16 cellular contexts compared by ENCODE assay signal in genomic region chr11:67562951-67563350, GRCh38. TPM values are rescaled to one million over a fixed set of nuclear protein-coding genes. Genes with fewer than 3 reads are reported as not detected.
DNase-seq lines count a peak whose midpoint lies in the region; ATAC-seq, FAIRE-seq and TF ChIP-seq lines count a peak whose summit lies in the region.
"Had no signal": no experiment of that assay in that cellular context is flagged by ENCODE, and none has a peak within 500 bp of the region (broad histone marks: within the 10 kb centered on the region; RNA-seq: fewer than 3 reads in every experiment).

No MANE protein-coding gene starts in this region.

- H3K4me1 Mint-ChIP-seq in mesothelial cell of epicardium: peaks cover 21% of the 10 kb centered on the region

- CTCF ChIA-PET in K562 (lab: Yijun Ruan, JAX; ENCODE audit: low intra/inter-chr PET ratio): no interaction called here

- no peaks in the 10 kb centered on the region for H3K9me1 ChIP-seq in K562 (ENCODE audit: control insufficient read depth, insufficient read depth, low read length)

- H3K27ac Mint-ChIP-seq in mesothelial cell of epicardium: peak overlapping the region; percentile 88
- no peak overlapping the region for H3K27ac Mint-ChIP-seq in activated naive CD4-positive, alpha-beta T cell treated with anti-CD3 and anti-CD28 coated beads, Interleukin-2, amount 50 U/mL, for 72 hours
- H3K27ac Mint-ChIP-seq: activated CD8-positive, alpha-beta memory T cell treated with anti-CD3 and anti-CD28 coated beads, Interleukin-2, amount 10 ng/mL, durations not matched to agents 7 days and 5 days had no signal

- peak overlapping the region; percentile 87 for H2AFZ ChIP-seq in K562 (ENCODE audit: low read depth, low read length)

- H3K9me3 ChIP-seq in left ventricle myocardium inferior (replicated peaks): no peaks in the 10 kb centered on the region
- no peaks in the 10 kb centered on the region for H3K9me3 ChIP-seq in K562 (replicated peaks; ENCODE audit: control insufficient read depth, insufficient read depth, low read depth, low read length)
- no peaks in the 10 kb centered on the region for H3K9me3 ChIP-seq in upper lobe of right lung
- H3K9me3 ChIP-seq in lower lobe of right lung: no peaks in the 10 kb centered on the region
- H3K9me3 ChIP-seq in tibial nerve: no peaks in the 10 kb centered on the region

- 62% methylated on average over 5 of the region's 5 CpGs for WGBS in K562 (ENCODE audit: insufficient coverage, low coverage, missing lambda C conversion rate)
- WGBS in tibial nerve, 2 donors: 29 to 31% methylated on average over 5 of the region's 5 CpGs

- intact Hi-C loops in left ventricle myocardium inferior (cut with micrococcal nuclease): no loop called here
- intact Hi-C loops in cardiac septum (cut with DNase I): no loop called here
- intact Hi-C loops in K562 (cut with micrococcal nuclease): no loop called here
- intact Hi-C loops in upper lobe of right lung (cut with DNase I): no loop called here
- intact Hi-C loops in lower lobe of right lung (cut with DNase I): no loop called here

- no TSS peak for BruUV-seq in K562 (replicated peaks; lab: Mats Ljungman, UMichigan)

- TF ChIP-seq EP300 in K562 (IDR thresholded peaks at IDR 0.05; ENCODE audit: low read length) (no peak), tibial nerve (IDR thresholded peaks at IDR 0.05) (no peak)

- TF ChIP-seq POLR2A in K562 (conservative IDR thresholded peaks at IDR 0.05) (no peak), tibial nerve (IDR thresholded peaks at IDR 0.05) (no peak)

- in situ Hi-C loops in K562 (cut with MboI): no loop called here

- no peaks in the 10 kb centered on the region for H3K36me3 Mint-ChIP-seq in mesothelial cell of epicardium
- no peaks in the 10 kb centered on the region for H3K36me3 Mint-ChIP-seq in activated naive CD4-positive, alpha-beta T cell treated with anti-CD3 and anti-CD28 coated beads, Interleukin-2, amount 50 U/mL, for 72 hours
- H3K36me3 Mint-ChIP-seq: activated CD8-positive, alpha-beta memory T cell treated with anti-CD3 and anti-CD28 coated beads, Interleukin-2, amount 10 ng/mL, durations not matched to agents 7 days and 5 days had no signal

- H3K4me2 ChIP-seq in K562 (ENCODE audit: insufficient read depth, low read length): 0 out of 2 replicates have a peak overlapping the region, but pooled peaks have one; percentile 13

- TF ChIP-seq RAD21 in K562 (CRISPR knock-in tag; conservative IDR thresholded peaks at IDR 0.05 in 1 of 2, IDR thresholded peaks at IDR 0.05 in 1 of 2): no peak

- no peak for TF ChIP-seq CTCF in left ventricle myocardium inferior (IDR thresholded peaks at IDR 0.05; ENCODE audit: borderline replicate concordance)
- TF ChIP-seq CTCF in K562 (IDR thresholded peaks at IDR 0.05 in 2 of 3, conservative IDR thresholded peaks at IDR 0.05 in 1 of 3; ENCODE audit: insufficient read depth in 2 of 3, low read depth in 1 of 3, low read length in 3 of 3): no peak
- TF ChIP-seq CTCF in mesothelial cell of epicardium (IDR thresholded peaks at IDR 0.05; ENCODE audit: unreplicated experiment): no peak
- TF ChIP-seq CTCF in upper lobe of right lung (IDR thresholded peaks at IDR 0.05): no peak
- no peak for TF ChIP-seq CTCF in lower lobe of right lung (IDR thresholded peaks at IDR 0.05)
- no peak for TF ChIP-seq CTCF in tibial nerve (IDR thresholded peaks at IDR 0.05)

- H3K9ac ChIP-seq in K562 (ENCODE audit: insufficient read depth in 1 of 2, low read depth in 2 of 2, low read length in 2 of 2): no peak overlapping the region

- H3K4me3 ChIP-seq in left ventricle myocardium inferior (no peak overlapping the region), K562 (no peak overlapping the region), upper lobe of right lung (no peak overlapping the region), lower lobe of right lung (no peak overlapping the region), tibial nerve (no peak overlapping the region)
- H3K4me3 ChIP-seq: skin epidermis had no signal

- H3K4me1 ChIP-seq in left ventricle myocardium inferior (peaks cover 27% of the 10 kb centered on the region), K562 (replicated peaks in 1 of 2; ENCODE audit: control insufficient read depth in 2 of 2, insufficient read depth in 2 of 2, low read length in 2 of 2) (peaks cover 9 to 15% of the 10 kb centered on the region in 2 experiments; a peak in 3 of 5 replicates), upper lobe of right lung (peaks cover 7% of the 10 kb centered on the region), lower lobe of right lung (peaks cover 4% of the 10 kb centered on the region), tibial nerve (peaks cover 0 to 12% (median 0%) of the 10 kb centered on the region in 4 donors)

- no peaks in the 10 kb centered on the region for H3K9me3 Mint-ChIP-seq in mesothelial cell of epicardium
- H3K9me3 Mint-ChIP-seq in activated naive CD4-positive, alpha-beta T cell treated with anti-CD3 and anti-CD28 coated beads, Interleukin-2, amount 50 U/mL, for 72 hours: no peaks in the 10 kb centered on the region

- no peak for ATAC-seq in K562
- ATAC-seq in upper lobe of right lung: no peak
- no peak for ATAC-seq in lower lobe of right lung
- no peak for ATAC-seq in activated naive CD4-positive, alpha-beta T cell treated with anti-CD3 and anti-CD28 coated beads, Interleukin-2, amount 50 U/mL, for 72 hours

- POLR2A ChIA-PET in K562 (lab: Yijun Ruan, JAX): interaction anchor here (0.6 to 1.0 kb wide), 2 partner anchors 21 to 34 kb away, joined by 3 read pairs; no protein-coding TSS in a partner anchor

- H3K27me3 ChIP-seq in left ventricle myocardium inferior (ENCODE audit: low read depth): no peaks in the 10 kb centered on the region
- no peaks in the 10 kb centered on the region; a peak in 1 of 5 replicates for H3K27me3 ChIP-seq in K562 (ENCODE audit: control insufficient read depth in 2 of 2, insufficient read depth in 2 of 2, low read length in 2 of 2)
- no peaks in the 10 kb centered on the region for H3K27me3 ChIP-seq in upper lobe of right lung
- peaks cover 6% of the 10 kb centered on the region for H3K27me3 ChIP-seq in lower lobe of right lung (ENCODE audit: low read depth)
- H3K27me3 ChIP-seq in tibial nerve: no peaks in the 10 kb centered on the region

- H3K36me3 ChIP-seq in left ventricle myocardium inferior (no peaks in the 10 kb centered on the region), K562 (ENCODE audit: control insufficient read depth, insufficient read depth, low read length) (no peaks in the 10 kb centered on the region), upper lobe of right lung (no peaks in the 10 kb centered on the region), lower lobe of right lung (no peaks in the 10 kb centered on the region), tibial nerve (no peaks in the 10 kb centered on the region)

- no peak for DNase-seq in left ventricle myocardium inferior
- DNase-seq in cardiac septum (ENCODE audit: low spot score): no peak
- DNase-seq in K562 (ENCODE audit: extremely low read depth in 1 of 4, low spot score in 3 of 4): no peak
- no peak for DNase-seq in mesothelial cell of epicardium (ENCODE audit: low spot score in 2 of 2, unreplicated experiment in 2 of 2)
- no peak for DNase-seq in upper lobe of right lung
- no peak for DNase-seq in lower lobe of right lung
- DNase-seq in activated naive CD4-positive, alpha-beta T cell treated with anti-CD3 and anti-CD28 coated beads, Interleukin-2, amount 50 U/mL, for 72 hours (ENCODE audit: low spot score in 2 of 2): no peak
- DNase-seq in tibial nerve (ENCODE audit: low spot score in 2 of 2): no peak
- DNase-seq: activated CD8-positive, alpha-beta memory T cell treated with anti-CD3 and anti-CD28 coated beads, Interleukin-2, amount 10 ng/mL, durations not matched to agents 7 days and 5 days; NCI-H2029 treated with DMSO at 0.1 percent for 48 hours; NCI-H774 had no signal

- H4K20me1 ChIP-seq in K562 (replicated peaks; ENCODE audit: control insufficient read depth, insufficient read depth, low read length): no peaks in the 10 kb centered on the region

- no peak for FAIRE-seq in K562 (lab: Jason Lieb, UNC)

- H3K4me3 Mint-ChIP-seq in mesothelial cell of epicardium: no peak overlapping the region

- H3K27me3 Mint-ChIP-seq in mesothelial cell of epicardium (ENCODE audit: low read depth): no peaks in the 10 kb centered on the region

- H3K79me2 ChIP-seq in K562 (ENCODE audit: control insufficient read depth, insufficient read depth, low read length): no peaks in the 10 kb centered on the region

- H3K27ac ChIP-seq in left ventricle myocardium inferior (replicated peaks): peak overlapping the region; percentile 71
- H3K27ac ChIP-seq in K562 (ENCODE audit: extremely low read depth, low read depth, low read length): no peak overlapping the region
- H3K27ac ChIP-seq in upper lobe of right lung: peak overlapping the region; percentile 17
- H3K27ac ChIP-seq in lower lobe of right lung: no peak overlapping the region
- H3K27ac ChIP-seq in tibial nerve: peak overlapping the region in 1 of 4 donors; percentile 11
- H3K27ac ChIP-seq: skin epidermis had no signal

RNA-seq across cellular contexts. Expression of gene GSTP1, which starts 20.7 kb away (rescaled TPM):
- total RNA-seq in left ventricle myocardium inferior: 313 TPM
- 272 TPM for total RNA-seq in cardiac septum
- total RNA-seq in K562 (2011; cell fraction: chromatin; rRNA removed; ENCODE audit: low replicate concordance): 78.9 and 217 TPM in 2 replicates
- total RNA-seq in K562 (2011; cell fraction: nucleolus; rRNA removed): 419 and 483 TPM in 2 replicates
- total RNA-seq in K562 (2011; cell fraction: nucleoplasm; rRNA removed): 278 and 289 TPM in 2 replicates
- total RNA-seq in K562 (2014; rRNA removed): 2,150 and 3,084 TPM in 2 replicates
- 412 and 592 TPM in 2 replicates for total RNA-seq in K562 (2014; rRNA removed; fragmentation: Illumina TruSeq; extraction: Trizol)
- total RNA-seq in K562 (2015; rRNA removed; fragmentation: Illumina TruSeq; extraction: Trizol): 1,399 and 1,422 TPM in 2 replicates
- 1,400 and 1,492 TPM in 2 replicates for total RNA-seq in K562 (2021)
- 910 and 997 TPM in 2 replicates for polyA plus RNA-seq in K562 (2011; rRNA removed)
- polyA plus RNA-seq in K562 (2011; cell fraction: cytosol; rRNA removed): 1,621 and 2,879 TPM in 2 replicates
- 798 and 965 TPM in 2 replicates for polyA plus RNA-seq in K562 (2011; cell fraction: nucleus; rRNA removed)
- 1,622 and 1,822 TPM in 2 replicates for polyA plus RNA-seq in K562 (2012)
- 1,177 and 1,409 TPM in 2 replicates for polyA plus RNA-seq in K562 (2014; fragmentation: Illumina TruSeq; extraction: Trizol)
- polyA plus RNA-seq in K562 (2014; fragmentation: Nextera tagmentation; extraction: Ambion mirVana): 1,000 to 10,000 TPM in 1 of 2 experiments, 100 to 1,000 TPM in 1; 739 to 1,204 TPM
- 1,679 and 1,695 TPM in 2 replicates for polyA plus RNA-seq in K562 (2014; rRNA removed)
- 380 and 408 TPM in 2 replicates for polyA minus RNA-seq in K562 (2011; rRNA and poly(A)+ RNA removed)
- polyA minus RNA-seq in K562 (2011; cell fraction: cytosol; rRNA and poly(A)+ RNA removed): 440 and 451 TPM in 2 replicates
- polyA minus RNA-seq in K562 (2011; cell fraction: nucleus; rRNA and poly(A)+ RNA removed): 118 and 167 TPM in 2 replicates
- total RNA-seq in mesothelial cell of epicardium: 875 to 906 TPM (median 905 TPM) in 3 replicates
- 751 TPM for total RNA-seq in upper lobe of right lung
- 677 TPM for total RNA-seq in lower lobe of right lung
- 100 to 1,000 TPM; 247 to 466 TPM for total RNA-seq in activated naive CD4-positive, alpha-beta T cell treated with anti-CD3 and anti-CD28 coated beads, Interleukin-2, amount 50 U/mL, for 72 hours
- total RNA-seq in tibial nerve: 1,000 to 10,000 TPM in 1 of 4 donors, 100 to 1,000 TPM in 3; 631 to 1,055 (median 774) TPM

RNA-seq across cellular contexts. Expression of gene CABP2, which starts 39.7 kb away (rescaled TPM):
- not detected for total RNA-seq in left ventricle myocardium inferior
- total RNA-seq in cardiac septum: not detected
- not detected in 2 replicates for total RNA-seq in K562 (2011; cell fraction: chromatin; rRNA removed; ENCODE audit: low replicate concordance)
- not detected in 2 replicates for total RNA-seq in K562 (2011; cell fraction: nucleolus; rRNA removed)
- not detected in 2 replicates for total RNA-seq in K562 (2011; cell fraction: nucleoplasm; rRNA removed)
- total RNA-seq in K562 (2014; rRNA removed): not detected in 2 replicates
- not detected in 2 replicates for total RNA-seq in K562 (2014; rRNA removed; fragmentation: Illumina TruSeq; extraction: Trizol)
- total RNA-seq in K562 (2015; rRNA removed; fragmentation: Illumina TruSeq; extraction: Trizol): not detected in 2 replicates
- total RNA-seq in K562 (2021): not detected in 2 replicates
- not detected in 2 replicates for polyA plus RNA-seq in K562 (2011; rRNA removed)
- not detected in 2 replicates for polyA plus RNA-seq in K562 (2011; cell fraction: cytosol; rRNA removed)
- not detected in 2 replicates for polyA plus RNA-seq in K562 (2011; cell fraction: nucleus; rRNA removed)
- not detected in 2 replicates for polyA plus RNA-seq in K562 (2012)
- polyA plus RNA-seq in K562 (2014; fragmentation: Illumina TruSeq; extraction: Trizol): not detected in 2 replicates
- not detected for polyA plus RNA-seq in K562 (2014; fragmentation: Nextera tagmentation; extraction: Ambion mirVana)
- polyA plus RNA-seq in K562 (2014; rRNA removed): not detected in 2 replicates
- not detected in 2 replicates for polyA minus RNA-seq in K562 (2011; rRNA and poly(A)+ RNA removed)
- polyA minus RNA-seq in K562 (2011; cell fraction: cytosol; rRNA and poly(A)+ RNA removed): not detected in 2 replicates
- not detected in 2 replicates for polyA minus RNA-seq in K562 (2011; cell fraction: nucleus; rRNA and poly(A)+ RNA removed)
- not detected in 3 replicates for total RNA-seq in mesothelial cell of epicardium
- not detected for total RNA-seq in upper lobe of right lung
- total RNA-seq in lower lobe of right lung: not detected
- not detected for total RNA-seq in activated naive CD4-positive, alpha-beta T cell treated with anti-CD3 and anti-CD28 coated beads, Interleukin-2, amount 50 U/mL, for 72 hours
- total RNA-seq in tibial nerve: not detected
- total RNA-seq: A673; activated CD8-positive, alpha-beta memory T cell treated with anti-CD3 and anti-CD28 coated beads, Interleukin-2, amount 10 ng/mL, durations not matched to agents 7 days and 5 days; glomerular endothelial cell; myocyte; SK-MEL-5 had no signal

RNA-seq across cellular contexts. Expression of gene NDUFV1, which starts 43.8 kb away (rescaled TPM):
- total RNA-seq in left ventricle myocardium inferior (640 TPM), cardiac septum (486 TPM), K562 (2014; rRNA removed) (408 and 468 TPM in 2 replicates), K562 (2014; rRNA removed; fragmentation: Illumina TruSeq; extraction: Trizol) (111 and 135 TPM in 2 replicates), K562 (2015; rRNA removed; fragmentation: Illumina TruSeq; extraction: Trizol) (242 and 251 TPM in 2 replicates), K562 (2021) (404 and 408 TPM in 2 replicates), mesothelial cell of epicardium (179 to 187 TPM (median 180 TPM) in 3 replicates), upper lobe of right lung (141 TPM), lower lobe of right lung (143 TPM), tibial nerve (100 to 1,000 TPM; 282 to 357 (median 323) TPM)
- total RNA-seq in K562 (2011; cell fraction: chromatin; rRNA removed; ENCODE audit: low replicate concordance): 348 and 937 TPM in 2 replicates
- total RNA-seq in K562 (2011; cell fraction: nucleolus; rRNA removed): 683 and 713 TPM in 2 replicates
- 505 and 528 TPM in 2 replicates for total RNA-seq in K562 (2011; cell fraction: nucleoplasm; rRNA removed)
- polyA plus RNA-seq in K562 (2011; rRNA removed) (172 and 261 TPM in 2 replicates), K562 (2014; fragmentation: Illumina TruSeq; extraction: Trizol) (209 and 273 TPM in 2 replicates), K562 (2014; fragmentation: Nextera tagmentation; extraction: Ambion mirVana) (10 to 100 TPM; 10.8 to 32.9 TPM), K562 (2014; rRNA removed) (423 and 426 TPM in 2 replicates)
- polyA plus RNA-seq in K562 (2011; cell fraction: cytosol; rRNA removed): 251 and 329 TPM in 2 replicates
- polyA plus RNA-seq in K562 (2011; cell fraction: nucleus; rRNA removed): 669 and 851 TPM in 2 replicates
- 286 and 337 TPM in 2 replicates for polyA plus RNA-seq in K562 (2012)
- 81.2 and 91.3 TPM in 2 replicates for polyA minus RNA-seq in K562 (2011; rRNA and poly(A)+ RNA removed)
- polyA minus RNA-seq in K562 (2011; cell fraction: cytosol; rRNA and poly(A)+ RNA removed): 141 and 202 TPM in 2 replicates
- 134 and 170 TPM in 2 replicates for polyA minus RNA-seq in K562 (2011; cell fraction: nucleus; rRNA and poly(A)+ RNA removed)
- total RNA-seq in activated naive CD4-positive, alpha-beta T cell treated with anti-CD3 and anti-CD28 coated beads, Interleukin-2, amount 50 U/mL, for 72 hours: 100 to 1,000 TPM; 237 to 286 TPM

RNA-seq across cellular contexts. Expression of gene CDK2AP2, which starts 55.0 kb away (rescaled TPM):
- total RNA-seq in left ventricle myocardium inferior (66.1 TPM), cardiac septum (72.9 TPM), K562 (2014; rRNA removed) (34.6 and 53.3 TPM in 2 replicates), K562 (2014; rRNA removed; fragmentation: Illumina TruSeq; extraction: Trizol) (5.4 and 7.5 TPM in 2 replicates), K562 (2015; rRNA removed; fragmentation: Illumina TruSeq; extraction: Trizol) (21.7 and 22.1 TPM in 2 replicates), K562 (2021) (47.4 and 50.2 TPM in 2 replicates), mesothelial cell of epicardium (16.6 to 17.6 TPM (median 17.4 TPM) in 3 replicates), upper lobe of right lung (84.2 TPM), lower lobe of right lung (79.7 TPM), tibial nerve (10 to 100 TPM; 75.4 to 90.8 (median 80.6) TPM)
- total RNA-seq in K562 (2011; cell fraction: chromatin; rRNA removed; ENCODE audit: low replicate concordance): 21.8 and 52.5 TPM in 2 replicates
- 47.5 and 51.3 TPM in 2 replicates for total RNA-seq in K562 (2011; cell fraction: nucleolus; rRNA removed)
- 24.7 and 43.2 TPM in 2 replicates for total RNA-seq in K562 (2011; cell fraction: nucleoplasm; rRNA removed)
- polyA plus RNA-seq in K562 (2011; rRNA removed) (11.4 and 28.8 TPM in 2 replicates), K562 (2014; fragmentation: Illumina TruSeq; extraction: Trizol) (41.5 and 56.9 TPM in 2 replicates), K562 (2014; fragmentation: Nextera tagmentation; extraction: Ambion mirVana) (1 to 10 TPM; 4.4 to 8.4 TPM), K562 (2014; rRNA removed) (34.6 and 37.1 TPM in 2 replicates)
- polyA plus RNA-seq in K562 (2011; cell fraction: cytosol; rRNA removed): 58.0 and 87.1 TPM in 2 replicates
- 48.5 and 50.6 TPM in 2 replicates for polyA plus RNA-seq in K562 (2011; cell fraction: nucleus; rRNA removed)
- 53.8 and 114 TPM in 2 replicates for polyA plus RNA-seq in K562 (2012)
- polyA minus RNA-seq in K562 (2011; rRNA and poly(A)+ RNA removed): 8.8 and 13.2 TPM in 2 replicates
- polyA minus RNA-seq in K562 (2011; cell fraction: cytosol; rRNA and poly(A)+ RNA removed): 28.2 and 40.6 TPM in 2 replicates
- 15.3 and 30.5 TPM in 2 replicates for polyA minus RNA-seq in K562 (2011; cell fraction: nucleus; rRNA and poly(A)+ RNA removed)
- total RNA-seq in activated naive CD4-positive, alpha-beta T cell treated with anti-CD3 and anti-CD28 coated beads, Interleukin-2, amount 50 U/mL, for 72 hours: 10 to 100 TPM; 72.4 to 85.2 TPM

RNA-seq across cellular contexts. Expression of gene PITPNM1, which starts 57.8 kb away (rescaled TPM):
- 36.6 TPM for total RNA-seq in left ventricle myocardium inferior
- 40.0 TPM for total RNA-seq in cardiac septum
- total RNA-seq in K562 (2011; cell fraction: chromatin; rRNA removed; ENCODE audit: low replicate concordance): 48.7 and 132 TPM in 2 replicates
- 82.2 and 92.7 TPM in 2 replicates for total RNA-seq in K562 (2011; cell fraction: nucleolus; rRNA removed)
- total RNA-seq in K562 (2011; cell fraction: nucleoplasm; rRNA removed): 41.5 and 53.5 TPM in 2 replicates
- 33.6 and 47.6 TPM in 2 replicates for total RNA-seq in K562 (2014; rRNA removed)
- total RNA-seq in K562 (2014; rRNA removed; fragmentation: Illumina TruSeq; extraction: Trizol): 9.3 and 11.2 TPM in 2 replicates
- 17.4 and 17.7 TPM in 2 replicates for total RNA-seq in K562 (2015; rRNA removed; fragmentation: Illumina TruSeq; extraction: Trizol)
- 50.2 and 53.7 TPM in 2 replicates for total RNA-seq in K562 (2021)
- 14.7 and 18.8 TPM in 2 replicates for polyA plus RNA-seq in K562 (2011; rRNA removed)
- 15.2 and 52.3 TPM in 2 replicates for polyA plus RNA-seq in K562 (2011; cell fraction: cytosol; rRNA removed)
- 72.4 and 144 TPM in 2 replicates for polyA plus RNA-seq in K562 (2011; cell fraction: nucleus; rRNA removed)
- polyA plus RNA-seq in K562 (2012): 24.1 and 32.9 TPM in 2 replicates
- 16.0 and 24.4 TPM in 2 replicates for polyA plus RNA-seq in K562 (2014; fragmentation: Illumina TruSeq; extraction: Trizol)
- under 1 TPM; 0.11 to 0.25 TPM for polyA plus RNA-seq in K562 (2014; fragmentation: Nextera tagmentation; extraction: Ambion mirVana)
- polyA plus RNA-seq in K562 (2014; rRNA removed): 35.0 and 42.3 TPM in 2 replicates
- polyA minus RNA-seq in K562 (2011; rRNA and poly(A)+ RNA removed): 4.8 and 6.9 TPM in 2 replicates
- polyA minus RNA-seq in K562 (2011; cell fraction: cytosol; rRNA and poly(A)+ RNA removed): 15.8 and 16.3 TPM in 2 replicates
- polyA minus RNA-seq in K562 (2011; cell fraction: nucleus; rRNA and poly(A)+ RNA removed): 28.3 and 31.1 TPM in 2 replicates
- total RNA-seq in mesothelial cell of epicardium: 54.9 to 56.0 TPM (median 55.8 TPM) in 3 replicates
- 38.2 TPM for total RNA-seq in upper lobe of right lung
- 54.1 TPM for total RNA-seq in lower lobe of right lung
- 100 to 1,000 TPM; 102 to 122 TPM for total RNA-seq in activated naive CD4-positive, alpha-beta T cell treated with anti-CD3 and anti-CD28 coated beads, Interleukin-2, amount 50 U/mL, for 72 hours
- 10 to 100 TPM; 22.8 to 69.6 (median 38.6) TPM for total RNA-seq in tibial nerve

Comparison
In these comparisons a context has a peak if more than half of its experiments do, and no peak if none do; other contexts are left out.
1. H3K27ac ChIP-seq: peak in left ventricle myocardium inferior (single experiment) and upper lobe of right lung (single experiment); none in K562 (single experiment) and lower lobe of right lung (single experiment).